Comparison of ENCODE assay signal across 1 cellular context in the genomic region with DNA sequence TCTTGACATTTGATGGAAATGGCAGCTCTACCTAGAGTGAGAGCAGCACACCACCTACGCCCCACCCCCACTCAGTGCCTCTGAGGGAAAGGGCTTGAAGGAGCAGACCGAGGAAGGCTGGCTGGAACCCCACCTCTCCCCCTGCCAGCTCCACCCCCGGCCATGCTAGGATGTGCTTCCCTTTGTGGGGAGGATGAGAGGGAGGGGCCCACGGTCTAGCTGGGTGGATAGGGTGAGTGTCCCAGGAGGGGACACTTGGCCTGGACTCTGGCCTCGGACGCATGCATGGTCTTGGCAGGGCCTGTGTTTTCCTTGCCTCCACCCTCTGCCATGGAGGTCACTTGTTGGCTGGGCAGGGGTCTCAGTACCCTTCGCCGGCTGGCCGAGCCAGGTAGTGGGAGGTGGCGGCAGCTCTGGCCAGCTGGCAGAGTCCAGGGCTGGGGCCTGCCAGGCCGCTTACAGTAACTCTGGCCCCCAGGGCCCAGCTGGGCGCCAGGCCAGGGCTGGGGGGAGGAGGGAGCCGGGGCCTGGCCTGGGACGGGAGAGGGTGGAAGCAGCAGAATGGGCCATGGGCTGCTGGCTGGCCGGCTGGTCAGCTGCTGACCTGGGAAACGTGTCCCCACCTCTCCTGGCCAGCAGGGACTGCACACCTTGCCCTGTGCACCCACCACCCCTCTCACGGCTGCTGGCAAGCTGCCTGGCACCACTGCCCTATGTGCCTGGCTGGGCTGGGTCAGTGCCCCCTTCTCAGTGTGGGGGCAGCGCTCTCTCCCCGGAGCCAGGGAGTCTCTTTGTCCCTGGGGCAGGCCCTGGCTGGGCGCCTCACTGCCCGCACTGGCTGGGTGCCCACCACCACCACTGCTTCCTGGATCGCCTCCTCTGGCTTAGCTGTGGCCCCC.
A peak's percentile ranks its signal among the peaks of the same experiment; 100 is the strongest.
TF ChIP-seq lines count a peak whose summit lies in the region.

No MANE protein-coding gene starts in this region.

TF ChIP-seq in SK-N-SH treated with all-trans-retinoic acid at 6 μM for 48 hours, 23 proteins besides CTCF, POLR2A, EP300 and RAD21 (continued from another document):
- TF ChIP-seq, protein P1, sequence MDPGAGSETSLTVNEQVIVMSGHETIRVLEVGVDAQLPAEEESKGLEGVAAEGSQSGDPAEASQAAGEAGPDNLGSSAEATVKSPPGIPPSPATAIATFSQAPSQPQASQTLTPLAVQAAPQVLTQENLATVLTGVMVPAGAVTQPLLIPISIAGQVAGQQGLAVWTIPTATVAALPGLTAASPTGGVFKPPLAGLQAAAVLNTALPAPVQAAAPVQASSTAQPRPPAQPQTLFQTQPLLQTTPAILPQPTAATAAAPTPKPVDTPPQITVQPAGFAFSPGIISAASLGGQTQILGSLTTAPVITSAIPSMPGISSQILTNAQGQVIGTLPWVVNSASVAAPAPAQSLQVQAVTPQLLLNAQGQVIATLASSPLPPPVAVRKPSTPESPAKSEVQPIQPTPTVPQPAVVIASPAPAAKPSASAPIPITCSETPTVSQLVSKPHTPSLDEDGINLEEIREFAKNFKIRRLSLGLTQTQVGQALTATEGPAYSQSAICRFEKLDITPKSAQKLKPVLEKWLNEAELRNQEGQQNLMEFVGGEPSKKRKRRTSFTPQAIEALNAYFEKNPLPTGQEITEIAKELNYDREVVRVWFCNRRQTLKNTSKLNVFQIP (CRISPR knock-in tag; IDR thresholded peaks at IDR 0.05; ENCODE audit: borderline replicate concordance, low read depth), result no peak
- TF ChIP-seq TOX (CRISPR knock-in tag; IDR thresholded peaks at IDR 0.05; ENCODE audit: borderline replicate concordance) (no peak), ARNTL (CRISPR knock-in tag; IDR thresholded peaks at IDR 0.05; ENCODE audit: borderline replicate concordance, low read depth) (no peak), GLIS3 (CRISPR knock-in tag; IDR thresholded peaks at IDR 0.05) (0 out of 2 replicates have a peak, but pooled peaks have one; percentile 55), ESRRG (CRISPR knock-in tag; IDR thresholded peaks at IDR 0.05) (0 out of 2 replicates have a peak, but pooled peaks have one; percentile 25), ZFP3 (CRISPR knock-in tag; IDR thresholded peaks at IDR 0.05) (no peak), TCF4 (CRISPR knock-in tag; IDR thresholded peaks at IDR 0.05; ENCODE audit: borderline replicate concordance) (peak; percentile 81), ZC3H10 (CRISPR knock-in tag; IDR thresholded peaks at IDR 0.05) (no peak), ZNF70 (CRISPR knock-in tag; IDR thresholded peaks at IDR 0.05) (no peak; the same call in 1 of the 2 replicates)
- TF ChIP-seq, protein P2, sequence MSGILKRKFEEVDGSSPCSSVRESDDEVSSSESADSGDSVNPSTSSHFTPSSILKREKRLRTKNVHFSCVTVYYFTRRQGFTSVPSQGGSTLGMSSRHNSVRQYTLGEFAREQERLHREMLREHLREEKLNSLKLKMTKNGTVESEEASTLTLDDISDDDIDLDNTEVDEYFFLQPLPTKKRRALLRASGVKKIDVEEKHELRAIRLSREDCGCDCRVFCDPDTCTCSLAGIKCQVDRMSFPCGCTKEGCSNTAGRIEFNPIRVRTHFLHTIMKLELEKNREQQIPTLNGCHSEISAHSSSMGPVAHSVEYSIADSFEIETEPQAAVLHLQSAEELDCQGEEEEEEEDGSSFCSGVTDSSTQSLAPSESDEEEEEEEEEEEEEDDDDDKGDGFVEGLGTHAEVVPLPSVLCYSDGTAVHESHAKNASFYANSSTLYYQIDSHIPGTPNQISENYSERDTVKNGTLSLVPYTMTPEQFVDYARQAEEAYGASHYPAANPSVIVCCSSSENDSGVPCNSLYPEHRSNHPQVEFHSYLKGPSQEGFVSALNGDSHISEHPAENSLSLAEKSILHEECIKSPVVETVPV (CRISPR knock-in tag; IDR thresholded peaks at IDR 0.05), result no peak
